7 cellular contexts compared by ENCODE assay signal in the genomic region with DNA sequence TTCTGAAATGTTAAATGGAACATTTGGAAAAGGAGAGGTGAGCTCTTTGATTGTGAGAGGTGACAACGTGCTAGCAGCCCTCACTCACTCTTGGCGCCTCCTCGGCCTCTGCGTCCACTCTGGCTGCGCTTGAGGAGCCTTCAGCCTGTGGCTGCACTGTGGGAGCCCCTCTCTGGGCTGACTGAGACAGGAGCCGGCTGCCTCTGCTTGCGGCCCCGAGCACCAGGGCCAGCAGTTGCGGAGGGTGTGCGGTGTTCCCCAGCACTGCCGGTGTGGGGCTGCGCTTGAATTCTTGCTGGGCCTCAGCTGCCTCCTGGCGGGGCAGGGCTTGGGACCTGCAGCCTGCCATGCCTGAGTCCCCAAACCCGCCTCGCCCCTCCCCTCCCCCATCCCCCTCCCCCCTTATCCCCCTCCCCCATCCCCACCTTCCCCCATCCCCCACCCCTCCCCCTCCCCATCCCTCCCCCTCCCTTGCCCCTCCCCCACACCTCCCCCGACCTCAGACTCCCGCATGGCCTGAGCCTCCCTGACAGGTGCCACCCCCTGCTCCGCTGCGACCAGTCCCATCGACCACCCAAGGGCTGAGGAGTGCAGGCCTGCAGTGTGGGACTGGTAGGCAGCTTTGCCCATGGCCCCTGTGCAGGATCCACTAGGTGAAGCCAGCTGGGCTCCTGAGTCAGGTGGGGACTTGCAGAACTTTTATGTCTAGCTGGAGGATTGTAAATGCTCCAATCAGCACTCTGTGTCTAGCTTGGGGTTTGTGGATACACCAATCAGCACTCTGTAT.
"Had no signal": no experiment of that assay in that cellular context is flagged by ENCODE, and none has a peak within 500 bp of the region (broad histone marks: within the 10 kb centered on the region; RNA-seq: fewer than 3 reads in every experiment).

No MANE protein-coding gene starts in this region.

- ATAC-seq: GM23338 had no signal

- H3K4me1 Mint-ChIP-seq: GM23338, H9, IgD-negative memory B cell had no signal

- FAIRE-seq: H1, H54, HTR-8/SVneo had no signal

- H2AFZ ChIP-seq: GM23338 had no signal

- H3K36me3 Mint-ChIP-seq: IgD-negative memory B cell had no signal

- H3K27ac Mint-ChIP-seq: GM23338, H9, IgD-negative memory B cell had no signal

- H3K4me2 ChIP-seq: GM23338 had no signal

- DNase-seq: H9, HCEC 1CT had no signal

- H3K27me3 Mint-ChIP-seq: IgD-negative memory B cell had no signal

- H3K4me3 ChIP-seq: GM23338 had no signal

- H3K4me3 Mint-ChIP-seq: GM23338, H9, IgD-negative memory B cell had no signal
